1 cellular context compared by ENCODE assay signal in genomic region chr9:98285446-98285845, GRCh38.
TF ChIP-seq lines count a peak whose summit lies in the region.

No MANE protein-coding gene starts in this region.

TF ChIP-seq in K562, 482 proteins besides CTCF, POLR2A, EP300 and RAD21 (continued from another document):
- TF ChIP-seq RNF219 (CRISPR knock-in tag; IDR thresholded peaks at IDR 0.05) (no peak), NR3C1 (CRISPR knock-in tag; IDR thresholded peaks at IDR 0.05) (no peak), NFYB (IDR thresholded peaks at IDR 0.05; ENCODE audit: extremely low read depth, insufficient read length) (peak; percentile 58), TFAM (CRISPR knock-in tag; conservative IDR thresholded peaks at IDR 0.05) (no peak), ETV6 (IDR thresholded peaks at IDR 0.05; ENCODE audit: borderline replicate concordance in 1 of 2, low read depth in 2 of 2, low read length in 1 of 2) (no peak), ETV6 (CRISPR knock-in tag; IDR thresholded peaks at IDR 0.05; ENCODE audit: borderline replicate concordance) (no peak), HDAC2 (IDR thresholded peaks at IDR 0.05) (no peak), SMARCB1 (IDR thresholded peaks at IDR 0.05; ENCODE audit: insufficient read length, low read depth) (no peak)
- TF ChIP-seq, protein P1, sequence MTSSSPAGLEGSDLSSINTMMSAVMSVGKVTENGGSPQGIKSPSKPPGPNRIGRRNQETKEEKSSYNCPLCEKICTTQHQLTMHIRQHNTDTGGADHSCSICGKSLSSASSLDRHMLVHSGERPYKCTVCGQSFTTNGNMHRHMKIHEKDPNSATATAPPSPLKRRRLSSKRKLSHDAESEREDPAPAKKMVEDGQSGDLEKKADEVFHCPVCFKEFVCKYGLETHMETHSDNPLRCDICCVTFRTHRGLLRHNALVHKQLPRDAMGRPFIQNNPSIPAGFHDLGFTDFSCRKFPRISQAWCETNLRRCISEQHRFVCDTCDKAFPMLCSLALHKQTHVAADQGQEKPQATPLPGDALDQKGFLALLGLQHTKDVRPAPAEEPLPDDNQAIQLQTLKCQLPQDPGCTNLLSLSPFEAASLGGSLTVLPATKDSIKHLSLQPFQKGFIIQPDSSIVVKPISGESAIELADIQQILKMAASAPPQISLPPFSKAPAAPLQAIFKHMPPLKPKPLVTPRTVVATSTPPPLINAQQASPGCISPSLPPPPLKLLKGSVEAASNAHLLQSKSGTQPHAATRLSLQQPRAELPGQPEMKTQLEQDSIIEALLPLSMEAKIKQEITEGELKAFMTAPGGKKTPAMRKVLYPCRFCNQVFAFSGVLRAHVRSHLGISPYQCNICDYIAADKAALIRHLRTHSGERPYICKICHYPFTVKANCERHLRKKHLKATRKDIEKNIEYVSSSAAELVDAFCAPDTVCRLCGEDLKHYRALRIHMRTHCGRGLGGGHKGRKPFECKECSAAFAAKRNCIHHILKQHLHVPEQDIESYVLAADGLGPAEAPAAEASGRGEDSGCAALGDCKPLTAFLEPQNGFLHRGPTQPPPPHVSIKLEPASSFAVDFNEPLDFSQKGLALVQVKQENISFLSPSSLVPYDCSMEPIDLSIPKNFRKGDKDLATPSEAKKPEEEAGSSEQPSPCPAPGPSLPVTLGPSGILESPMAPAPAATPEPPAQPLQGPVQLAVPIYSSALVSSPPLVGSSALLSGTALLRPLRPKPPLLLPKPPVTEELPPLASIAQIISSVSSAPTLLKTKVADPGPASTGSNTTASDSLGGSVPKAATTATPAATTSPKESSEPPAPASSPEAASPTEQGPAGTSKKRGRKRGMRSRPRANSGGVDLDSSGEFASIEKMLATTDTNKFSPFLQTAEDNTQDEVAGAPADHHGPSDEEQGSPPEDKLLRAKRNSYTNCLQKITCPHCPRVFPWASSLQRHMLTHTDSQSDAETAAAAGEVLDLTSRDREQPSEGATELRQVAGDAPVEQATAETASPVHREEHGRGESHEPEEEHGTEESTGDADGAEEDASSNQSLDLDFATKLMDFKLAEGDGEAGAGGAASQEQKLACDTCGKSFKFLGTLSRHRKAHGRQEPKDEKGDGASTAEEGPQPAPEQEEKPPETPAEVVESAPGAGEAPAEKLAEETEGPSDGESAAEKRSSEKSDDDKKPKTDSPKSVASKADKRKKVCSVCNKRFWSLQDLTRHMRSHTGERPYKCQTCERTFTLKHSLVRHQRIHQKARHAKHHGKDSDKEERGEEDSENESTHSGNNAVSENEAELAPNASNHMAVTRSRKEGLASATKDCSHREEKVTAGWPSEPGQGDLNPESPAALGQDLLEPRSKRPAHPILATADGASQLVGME (CRISPR knock-in tag; IDR thresholded peaks at IDR 0.05), result no peak
